In the genomic region with DNA sequence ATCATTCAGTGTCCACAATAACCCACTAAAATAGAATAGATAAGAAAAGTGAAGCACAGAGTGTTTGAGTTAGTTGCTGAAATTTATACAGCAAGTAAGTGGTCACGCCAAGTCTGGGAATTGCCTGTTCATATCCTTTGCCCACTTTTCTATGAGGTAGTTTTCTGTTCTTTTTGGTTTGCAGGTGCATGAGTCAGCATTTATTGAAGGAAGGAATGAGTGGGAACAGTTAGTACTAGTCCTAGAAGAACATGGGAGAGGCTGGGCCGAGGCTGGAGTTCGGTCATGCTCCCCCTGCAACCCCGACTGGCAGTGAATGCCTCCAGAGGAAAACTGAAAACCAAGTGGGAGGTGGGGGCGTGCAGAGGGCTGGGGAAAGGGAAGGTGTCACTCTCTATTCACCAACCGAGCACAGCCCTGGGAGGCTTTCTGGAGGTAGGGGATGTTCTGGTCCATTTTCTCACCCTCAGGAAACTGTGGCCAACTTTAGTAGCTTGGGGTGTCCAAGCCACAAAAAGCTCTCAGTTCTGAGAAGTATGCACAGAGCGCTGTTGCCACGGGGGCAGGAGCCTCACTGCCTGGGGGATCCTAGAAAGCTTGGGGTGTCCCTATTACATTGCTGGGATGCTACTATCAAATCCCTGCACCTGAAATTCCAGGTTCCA, we compare ENCODE assay signal across 20 cellular contexts.
"Had no signal": no experiment of that assay in that cellular context is flagged by ENCODE, and none has a peak within 500 bp of the region (broad histone marks: within the 10 kb centered on the region; RNA-seq: fewer than 3 reads in every experiment).

No MANE protein-coding gene starts in this region.

- ATAC-seq: body of pancreas; foreskin keratinocyte; naive thymus-derived CD8-positive, alpha-beta T cell; T-helper 17 cell had no signal

- H3K27ac ChIP-seq: body of pancreas, coronary artery, foreskin keratinocyte, left ventricle myocardium inferior, testis, upper lobe of left lung had no signal

- H3K27ac Mint-ChIP-seq: memory B cell; stimulated activated naive CD8-positive, alpha-beta T cell treated with anti-CD3 and anti-CD28 coated beads, Interleukin-15, Interleukin-2, amounts not matched to agents 100 ng/mL and 50 ng/mL, for 24 hours; T-helper 17 cell had no signal

- H3K36me3 ChIP-seq: left ventricle myocardium inferior, upper lobe of left lung had no signal

- H3K4me1 Mint-ChIP-seq: memory B cell had no signal

- H3K27me3 Mint-ChIP-seq: naive thymus-derived CD8-positive, alpha-beta T cell; stimulated activated naive CD8-positive, alpha-beta T cell treated with anti-CD3 and anti-CD28 coated beads, Interleukin-15, Interleukin-2, amounts not matched to agents 100 ng/mL and 50 ng/mL, for 24 hours; T-helper 17 cell had no signal

- H3K4me3 Mint-ChIP-seq: memory B cell; naive thymus-derived CD8-positive, alpha-beta T cell; stimulated activated naive CD8-positive, alpha-beta T cell treated with anti-CD3 and anti-CD28 coated beads, Interleukin-15, Interleukin-2, amounts not matched to agents 100 ng/mL and 50 ng/mL, for 24 hours; T-helper 17 cell had no signal

- H3K4me1 ChIP-seq: testis, upper lobe of left lung had no signal

- H3K9me3 ChIP-seq: body of pancreas, testis had no signal

- H3K36me3 Mint-ChIP-seq: memory B cell had no signal

- DNase-seq: activated CD4-positive, alpha-beta T cell treated with anti-CD3 and anti-CD28 coated beads for 4 hours; activated effector memory CD4-positive, alpha-beta T cell treated with anti-CD3 and anti-CD28 coated beads, Interleukin-2, amount 50 U/mL, for 16 hours; amygdala; body of pancreas; caudate nucleus; effector CD8-positive, alpha-beta T cell; foreskin keratinocyte; glutamatergic neuron; hypothalamus; left ventricle myocardium inferior; naive thymus-derived CD8-positive, alpha-beta T cell; stimulated activated CD4-positive, alpha-beta T cell treated with anti-CD3 and anti-CD28 coated beads, Interleukin-15, amount 100 ng/mL, for 24 hours; stimulated activated CD4-positive, alpha-beta T cell treated with anti-CD3 and anti-CD28 coated beads, Interleukin-4, amount 100 ng/mL, for 24 hours; stimulated activated CD8-positive, alpha-beta memory T cell treated with anti-CD3 and anti-CD28 coated beads, Interleukin-4, amount 100 ng/mL, for 48 hours; T-helper 17 cell; testis; upper lobe of left lung had no signal

- H3K4me3 ChIP-seq: body of pancreas, coronary artery, left ventricle myocardium inferior, testis, upper lobe of left lung had no signal

- H3K27me3 ChIP-seq: body of pancreas, foreskin keratinocyte, testis, upper lobe of left lung had no signal
